ENCODE assay signal across 26 cellular contexts in genomic region chr10:29248987-29249386, GRCh38. TPM values are rescaled to one million over a fixed set of nuclear protein-coding genes. Genes with fewer than 3 reads are reported as not detected.
"Had no signal": no experiment of that assay in that cellular context is flagged by ENCODE, and none has a peak within 500 bp of the region (broad histone marks: within the 10 kb centered on the region; RNA-seq: fewer than 3 reads in every experiment).

No MANE protein-coding gene starts in this region.

- H3K4me3 ChIP-seq: Peyer's patch had no signal

- FAIRE-seq: astrocyte had no signal

- H3K36me3 ChIP-seq: Peyer's patch had no signal

- ATAC-seq: activated T-helper 17 cell treated with anti-CD3 and anti-CD28 coated beads, Interleukin-2, amount 50 U/mL, for 72 hours; T-cell had no signal

- H3K27me3 ChIP-seq: Peyer's patch had no signal

- H3K9me3 ChIP-seq: Peyer's patch had no signal

- DNase-seq: activated CD4-positive, alpha-beta memory T cell treated with anti-CD3 and anti-CD28 coated beads, Interleukin-2, amount 10 ng/mL, durations not matched to agents 7 days and 5 days; activated CD4-positive, alpha-beta T cell treated with anti-CD3 and anti-CD28 coated beads, Interleukin-2, amount 10 ng/mL, durations not matched to agents 7 days and 5 days; activated CD4-positive, CD25-positive, alpha-beta regulatory T cell; activated gamma-delta T cell; activated naive CD4-positive, alpha-beta T cell treated with anti-CD3 and anti-CD28 coated beads for 36 hours; activated T-cell treated with anti-CD3 and anti-CD28 coated beads for 4 hours; activated T-cell treated with anti-CD3 and anti-CD28 coated beads, Interleukin-2, amount 50 U/mL, for 48 hours; amygdala; Kasumi-1; KBM-7; NCI-H1048; NCI-H146; NCI-H187 treated with DMSO at 0.1 percent for 48 hours; NCI-H345; NCI-H510A; NCI-H526 treated with DMSO at 0.1 percent for 48 hours; NK-92 treated with Interleukin-12 subunit alpha and Interleukin-12 subunit beta, amount 100 ng/mL, for 24 hours; Peyer's patch; SHP77 treated with DMSO at 0.1 percent for 48 hours; T-cell; T-helper 2 cell; T1000 had no signal

- H3K4me1 ChIP-seq: Peyer's patch had no signal

- H3K27ac ChIP-seq: Peyer's patch, VCaP had no signal

RNA-seq across cellular contexts. Expression of gene LYZL1, which starts 39.9 kb away (rescaled TPM):
- total RNA-seq: activated CD4-positive, alpha-beta memory T cell treated with anti-CD3 and anti-CD28 coated beads, Interleukin-2, amount 10 ng/mL, durations not matched to agents 7 days and 5 days; activated CD4-positive, alpha-beta T cell treated with anti-CD3 and anti-CD28 coated beads, Interleukin-2, amount 10 ng/mL, durations not matched to agents 7 days and 5 days; activated CD8-positive, alpha-beta memory T cell treated with anti-CD3 and anti-CD28 coated beads for 36 hours; activated naive CD4-positive, alpha-beta T cell treated with anti-CD3 and anti-CD28 coated beads for 36 hours; activated T-helper 17 cell treated with anti-CD3 and anti-CD28 coated beads, Interleukin-2, amount 50 U/mL, for 72 hours; astrocyte; Peyer's patch; T-cell had no signal
